Comparison of ENCODE assay signal across 1 cellular context in genomic region chr9:130890869-130891698, GRCh38.
TF ChIP-seq lines count a peak whose summit lies in the region.

No MANE protein-coding gene starts in this region.

TF ChIP-seq in SK-N-SH treated with all-trans-retinoic acid at 6 μM for 48 hours, 23 proteins besides CTCF, POLR2A, EP300 and RAD21 (continued from another document):
- TF ChIP-seq, protein P1, sequence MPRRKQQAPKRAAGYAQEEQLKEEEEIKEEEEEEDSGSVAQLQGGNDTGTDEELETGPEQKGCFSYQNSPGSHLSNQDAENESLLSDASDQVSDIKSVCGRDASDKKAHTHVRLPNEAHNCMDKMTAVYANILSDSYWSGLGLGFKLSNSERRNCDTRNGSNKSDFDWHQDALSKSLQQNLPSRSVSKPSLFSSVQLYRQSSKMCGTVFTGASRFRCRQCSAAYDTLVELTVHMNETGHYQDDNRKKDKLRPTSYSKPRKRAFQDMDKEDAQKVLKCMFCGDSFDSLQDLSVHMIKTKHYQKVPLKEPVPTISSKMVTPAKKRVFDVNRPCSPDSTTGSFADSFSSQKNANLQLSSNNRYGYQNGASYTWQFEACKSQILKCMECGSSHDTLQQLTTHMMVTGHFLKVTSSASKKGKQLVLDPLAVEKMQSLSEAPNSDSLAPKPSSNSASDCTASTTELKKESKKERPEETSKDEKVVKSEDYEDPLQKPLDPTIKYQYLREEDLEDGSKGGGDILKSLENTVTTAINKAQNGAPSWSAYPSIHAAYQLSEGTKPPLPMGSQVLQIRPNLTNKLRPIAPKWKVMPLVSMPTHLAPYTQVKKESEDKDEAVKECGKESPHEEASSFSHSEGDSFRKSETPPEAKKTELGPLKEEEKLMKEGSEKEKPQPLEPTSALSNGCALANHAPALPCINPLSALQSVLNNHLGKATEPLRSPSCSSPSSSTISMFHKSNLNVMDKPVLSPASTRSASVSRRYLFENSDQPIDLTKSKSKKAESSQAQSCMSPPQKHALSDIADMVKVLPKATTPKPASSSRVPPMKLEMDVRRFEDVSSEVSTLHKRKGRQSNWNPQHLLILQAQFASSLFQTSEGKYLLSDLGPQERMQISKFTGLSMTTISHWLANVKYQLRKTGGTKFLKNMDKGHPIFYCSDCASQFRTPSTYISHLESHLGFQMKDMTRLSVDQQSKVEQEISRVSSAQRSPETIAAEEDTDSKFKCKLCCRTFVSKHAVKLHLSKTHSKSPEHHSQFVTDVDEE (CRISPR knock-in tag; IDR thresholded peaks at IDR 0.05) = no peak
